Comparison of ENCODE assay signal across 8 cellular contexts in genomic region chr6:129490551-129491245, GRCh38.
DNase-seq lines count a peak whose midpoint lies in the region; ATAC-seq and TF ChIP-seq lines count a peak whose summit lies in the region.

No MANE protein-coding gene starts in this region.

- DNase-seq in OCI-M1 (lab: John Stamatoyannopoulos, UW) (peak; percentile 86), activated T-helper 1 cell treated with Interleukin-2 at 50 U/mL for 16 hours (ENCODE audit: low read depth) (peak; percentile 31), fibroblast of the conjunctiva (ENCODE audit: low read depth) (peak; percentile 96), prostate gland (ENCODE audit: low spot score) (no peak), NCI-H1436 treated with DMSO at 0.1 percent for 48 hours (lab: John Stamatoyannopoulos, UW) (no peak), NCI-H187 treated with DMSO at 0.1 percent for 48 hours (lab: John Stamatoyannopoulos, UW) (no peak)

- no peaks in the 10 kb centered on the region for H3K36me3 ChIP-seq in prostate gland

- intact Hi-C loops in prostate gland (cut with DNase I): no loop called here

- no peak for TF ChIP-seq CTCF in prostate gland (IDR thresholded peaks at IDR 0.05)

- H3K4me3 ChIP-seq in prostate gland: no peak overlapping the region

- H3K27ac ChIP-seq in prostate gland: peak overlapping the region; percentile 45 to 52

- ATAC-seq in HG02970 (IDR thresholded peaks at IDR 0.05; ENCODE audit: low FRiP score, unreplicated experiment): peak; percentile 88

- H3K27me3 ChIP-seq in prostate gland (replicated peaks; ENCODE audit: insufficient read depth): no peaks in the 10 kb centered on the region

- 47% methylated on average over 9 of the region's 9 CpGs for WGBS in prostate gland

- TF ChIP-seq POLR2A in GM18526 (IDR thresholded peaks at IDR 0.05; ENCODE audit: extremely low read depth, insufficient read length) (peak; percentile 22), prostate gland (IDR thresholded peaks at IDR 0.05) (no peak)

- no peaks in the 10 kb centered on the region for H3K9me3 ChIP-seq in prostate gland

- H3K4me1 ChIP-seq in prostate gland (replicated peaks): no peaks in the 10 kb centered on the region

Comparison
In these comparisons a context has a peak if more than half of its experiments do, and no peak if none do; other contexts are left out.
1. DNase-seq: peak in OCI-M1 (single experiment), activated T-helper 1 cell treated with Interleukin-2 at 50 U/mL for 16 hours (single experiment) and fibroblast of the conjunctiva (single experiment); none in prostate gland (single experiment), NCI-H1436 treated with DMSO at 0.1 percent for 48 hours (single experiment) and NCI-H187 treated with DMSO at 0.1 percent for 48 hours (single experiment).